In genomic region chr7:158705234-158705890, GRCh38 we compare ENCODE assay signal across 8 cellular contexts. TPM values are rescaled to one million over a fixed set of nuclear protein-coding genes. Genes with fewer than 3 reads are reported as not detected.
DNase-seq lines count a peak whose midpoint lies in the region; ATAC-seq lines count a peak whose summit lies in the region.

No MANE protein-coding gene starts in this region.

- DNase-seq in EL (peak; percentile 27), DMS153 (lab: John Stamatoyannopoulos, UW) (no peak)
- DNase-seq in activated T-cell treated with anti-CD3 and anti-CD28 coated beads, Interleukin-2, amount 50 U/mL, for 72 hours, result no peak
- no peak for DNase-seq in stimulated activated effector memory CD8-positive, alpha-beta T cell treated with anti-CD3 and anti-CD28 coated beads, Interleukin-12 subunit alpha, Interleukin-12 subunit beta, amount 100 ng/mL, for 72 hours (ENCODE audit: low spot score in 2 of 2)
- DNase-seq in activated CD4-positive, alpha-beta T cell treated with anti-CD3 and anti-CD28 coated beads for 4 hours, result no peak

- ATAC-seq in HG03565 (IDR thresholded peaks at IDR 0.05; ENCODE audit: unreplicated experiment) (peak; percentile 1), HG02884 (IDR thresholded peaks at IDR 0.05; ENCODE audit: unreplicated experiment) (no peak)
- ATAC-seq in activated T-cell treated with anti-CD3 and anti-CD28 coated beads, Interleukin-2, amount 50 U/mL, for 72 hours (replicated peaks in 1 of 2), result no peak
- no peak for ATAC-seq in stimulated activated effector memory CD8-positive, alpha-beta T cell treated with anti-CD3 and anti-CD28 coated beads, Interleukin-12 subunit alpha, Interleukin-12 subunit beta, amount 100 ng/mL, for 72 hours

- H3K27ac Mint-ChIP-seq in activated T-cell treated with anti-CD3 and anti-CD28 coated beads, Interleukin-2, amount 50 U/mL, for 72 hours, result peak overlapping the region; percentile 9
- H3K27ac Mint-ChIP-seq in stimulated activated effector memory CD8-positive, alpha-beta T cell treated with anti-CD3 and anti-CD28 coated beads, Interleukin-12 subunit alpha, Interleukin-12 subunit beta, amount 100 ng/mL, for 72 hours, result peak overlapping the region; percentile 88

- peaks cover 41% of the 10 kb centered on the region for H3K4me1 Mint-ChIP-seq in activated T-cell treated with anti-CD3 and anti-CD28 coated beads, Interleukin-2, amount 50 U/mL, for 72 hours (ENCODE audit: low read depth)
- peaks cover 36% of the 10 kb centered on the region for H3K4me1 Mint-ChIP-seq in stimulated activated effector memory CD8-positive, alpha-beta T cell treated with anti-CD3 and anti-CD28 coated beads, Interleukin-12 subunit alpha, Interleukin-12 subunit beta, amount 100 ng/mL, for 72 hours

- peaks cover 29% of the 10 kb centered on the region for H3K4me1 ChIP-seq in iPS-18a (ENCODE audit: control insufficient read depth, low read depth, low read length)

- no peak overlapping the region for H3K27ac ChIP-seq in iPS-18a (ENCODE audit: low read length)

- H3K27me3 ChIP-seq in iPS-18a (ENCODE audit: control insufficient read depth, insufficient read depth, low read length), result no peaks in the 10 kb centered on the region

- peaks cover 0 to 2% of the 10 kb centered on the region in 2 donors for H3K9me3 Mint-ChIP-seq in activated T-cell treated with anti-CD3 and anti-CD28 coated beads, Interleukin-2, amount 50 U/mL, for 72 hours
- peaks cover 5% of the 10 kb centered on the region for H3K9me3 Mint-ChIP-seq in stimulated activated effector memory CD8-positive, alpha-beta T cell treated with anti-CD3 and anti-CD28 coated beads, Interleukin-12 subunit alpha, Interleukin-12 subunit beta, amount 100 ng/mL, for 72 hours

- H3K4me3 ChIP-seq in iPS-18a (ENCODE audit: low read length), result peak overlapping the region; percentile 91

- peaks cover 11 to 20% of the 10 kb centered on the region in 2 donors for H3K36me3 Mint-ChIP-seq in activated T-cell treated with anti-CD3 and anti-CD28 coated beads, Interleukin-2, amount 50 U/mL, for 72 hours (ENCODE audit: insufficient read depth in 2 of 2)
- H3K36me3 Mint-ChIP-seq in stimulated activated effector memory CD8-positive, alpha-beta T cell treated with anti-CD3 and anti-CD28 coated beads, Interleukin-12 subunit alpha, Interleukin-12 subunit beta, amount 100 ng/mL, for 72 hours, result peaks cover 32% of the 10 kb centered on the region

- H3K27me3 Mint-ChIP-seq in activated T-cell treated with anti-CD3 and anti-CD28 coated beads, Interleukin-2, amount 50 U/mL, for 72 hours (ENCODE audit: low read depth), result no peaks in the 10 kb centered on the region

- peaks cover 14% of the 10 kb centered on the region for H3K36me3 ChIP-seq in iPS-18a (ENCODE audit: control insufficient read depth, low read depth, low read length)

- H3K9me3 ChIP-seq in iPS-18a (ENCODE audit: control insufficient read depth, low read depth, low read length), result no peaks in the 10 kb centered on the region

- peak overlapping the region; percentile 92 to 94 for H3K4me3 Mint-ChIP-seq in activated T-cell treated with anti-CD3 and anti-CD28 coated beads, Interleukin-2, amount 50 U/mL, for 72 hours
- H3K4me3 Mint-ChIP-seq in stimulated activated effector memory CD8-positive, alpha-beta T cell treated with anti-CD3 and anti-CD28 coated beads, Interleukin-12 subunit alpha, Interleukin-12 subunit beta, amount 100 ng/mL, for 72 hours, result peak overlapping the region; percentile 82

- H3K9ac ChIP-seq in iPS-18a (ENCODE audit: low read length), result peak overlapping the region; percentile 93

RNA-seq across cellular contexts. Expression of gene NCAPG2, which starts 0.8 kb away (rescaled TPM):
- total RNA-seq in activated T-cell treated with anti-CD3 and anti-CD28 coated beads, Interleukin-2, amount 50 U/mL, for 72 hours, result 100 to 1,000 TPM; 129 to 134 TPM
